1 cellular context compared by ENCODE assay signal in genomic region chr4:41161355-41161754, GRCh38.
TF ChIP-seq lines count a peak whose summit lies in the region.

No MANE protein-coding gene starts in this region.

TF ChIP-seq in SK-N-SH treated with all-trans-retinoic acid at 6 μM for 48 hours, 23 proteins besides CTCF, POLR2A, EP300 and RAD21 (continued from another document):
- TF ChIP-seq, protein P1, sequence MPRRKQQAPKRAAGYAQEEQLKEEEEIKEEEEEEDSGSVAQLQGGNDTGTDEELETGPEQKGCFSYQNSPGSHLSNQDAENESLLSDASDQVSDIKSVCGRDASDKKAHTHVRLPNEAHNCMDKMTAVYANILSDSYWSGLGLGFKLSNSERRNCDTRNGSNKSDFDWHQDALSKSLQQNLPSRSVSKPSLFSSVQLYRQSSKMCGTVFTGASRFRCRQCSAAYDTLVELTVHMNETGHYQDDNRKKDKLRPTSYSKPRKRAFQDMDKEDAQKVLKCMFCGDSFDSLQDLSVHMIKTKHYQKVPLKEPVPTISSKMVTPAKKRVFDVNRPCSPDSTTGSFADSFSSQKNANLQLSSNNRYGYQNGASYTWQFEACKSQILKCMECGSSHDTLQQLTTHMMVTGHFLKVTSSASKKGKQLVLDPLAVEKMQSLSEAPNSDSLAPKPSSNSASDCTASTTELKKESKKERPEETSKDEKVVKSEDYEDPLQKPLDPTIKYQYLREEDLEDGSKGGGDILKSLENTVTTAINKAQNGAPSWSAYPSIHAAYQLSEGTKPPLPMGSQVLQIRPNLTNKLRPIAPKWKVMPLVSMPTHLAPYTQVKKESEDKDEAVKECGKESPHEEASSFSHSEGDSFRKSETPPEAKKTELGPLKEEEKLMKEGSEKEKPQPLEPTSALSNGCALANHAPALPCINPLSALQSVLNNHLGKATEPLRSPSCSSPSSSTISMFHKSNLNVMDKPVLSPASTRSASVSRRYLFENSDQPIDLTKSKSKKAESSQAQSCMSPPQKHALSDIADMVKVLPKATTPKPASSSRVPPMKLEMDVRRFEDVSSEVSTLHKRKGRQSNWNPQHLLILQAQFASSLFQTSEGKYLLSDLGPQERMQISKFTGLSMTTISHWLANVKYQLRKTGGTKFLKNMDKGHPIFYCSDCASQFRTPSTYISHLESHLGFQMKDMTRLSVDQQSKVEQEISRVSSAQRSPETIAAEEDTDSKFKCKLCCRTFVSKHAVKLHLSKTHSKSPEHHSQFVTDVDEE (CRISPR knock-in tag; IDR thresholded peaks at IDR 0.05): no peak
- no peak for TF ChIP-seq POU6F1 (CRISPR knock-in tag; IDR thresholded peaks at IDR 0.05; ENCODE audit: borderline replicate concordance, low read depth)
